In genomic region chr19:33133438-33134031, GRCh38 we compare ENCODE assay signal across 1 cellular context.
A peak's percentile ranks its signal among the peaks of the same experiment; 100 is the strongest.
TF ChIP-seq lines count a peak whose summit lies in the region.

No MANE protein-coding gene starts in this region.

TF ChIP-seq in HEK293, 187 proteins besides CTCF, POLR2A, EP300 and RAD21 (continued from another document):
- TF ChIP-seq, protein P1, sequence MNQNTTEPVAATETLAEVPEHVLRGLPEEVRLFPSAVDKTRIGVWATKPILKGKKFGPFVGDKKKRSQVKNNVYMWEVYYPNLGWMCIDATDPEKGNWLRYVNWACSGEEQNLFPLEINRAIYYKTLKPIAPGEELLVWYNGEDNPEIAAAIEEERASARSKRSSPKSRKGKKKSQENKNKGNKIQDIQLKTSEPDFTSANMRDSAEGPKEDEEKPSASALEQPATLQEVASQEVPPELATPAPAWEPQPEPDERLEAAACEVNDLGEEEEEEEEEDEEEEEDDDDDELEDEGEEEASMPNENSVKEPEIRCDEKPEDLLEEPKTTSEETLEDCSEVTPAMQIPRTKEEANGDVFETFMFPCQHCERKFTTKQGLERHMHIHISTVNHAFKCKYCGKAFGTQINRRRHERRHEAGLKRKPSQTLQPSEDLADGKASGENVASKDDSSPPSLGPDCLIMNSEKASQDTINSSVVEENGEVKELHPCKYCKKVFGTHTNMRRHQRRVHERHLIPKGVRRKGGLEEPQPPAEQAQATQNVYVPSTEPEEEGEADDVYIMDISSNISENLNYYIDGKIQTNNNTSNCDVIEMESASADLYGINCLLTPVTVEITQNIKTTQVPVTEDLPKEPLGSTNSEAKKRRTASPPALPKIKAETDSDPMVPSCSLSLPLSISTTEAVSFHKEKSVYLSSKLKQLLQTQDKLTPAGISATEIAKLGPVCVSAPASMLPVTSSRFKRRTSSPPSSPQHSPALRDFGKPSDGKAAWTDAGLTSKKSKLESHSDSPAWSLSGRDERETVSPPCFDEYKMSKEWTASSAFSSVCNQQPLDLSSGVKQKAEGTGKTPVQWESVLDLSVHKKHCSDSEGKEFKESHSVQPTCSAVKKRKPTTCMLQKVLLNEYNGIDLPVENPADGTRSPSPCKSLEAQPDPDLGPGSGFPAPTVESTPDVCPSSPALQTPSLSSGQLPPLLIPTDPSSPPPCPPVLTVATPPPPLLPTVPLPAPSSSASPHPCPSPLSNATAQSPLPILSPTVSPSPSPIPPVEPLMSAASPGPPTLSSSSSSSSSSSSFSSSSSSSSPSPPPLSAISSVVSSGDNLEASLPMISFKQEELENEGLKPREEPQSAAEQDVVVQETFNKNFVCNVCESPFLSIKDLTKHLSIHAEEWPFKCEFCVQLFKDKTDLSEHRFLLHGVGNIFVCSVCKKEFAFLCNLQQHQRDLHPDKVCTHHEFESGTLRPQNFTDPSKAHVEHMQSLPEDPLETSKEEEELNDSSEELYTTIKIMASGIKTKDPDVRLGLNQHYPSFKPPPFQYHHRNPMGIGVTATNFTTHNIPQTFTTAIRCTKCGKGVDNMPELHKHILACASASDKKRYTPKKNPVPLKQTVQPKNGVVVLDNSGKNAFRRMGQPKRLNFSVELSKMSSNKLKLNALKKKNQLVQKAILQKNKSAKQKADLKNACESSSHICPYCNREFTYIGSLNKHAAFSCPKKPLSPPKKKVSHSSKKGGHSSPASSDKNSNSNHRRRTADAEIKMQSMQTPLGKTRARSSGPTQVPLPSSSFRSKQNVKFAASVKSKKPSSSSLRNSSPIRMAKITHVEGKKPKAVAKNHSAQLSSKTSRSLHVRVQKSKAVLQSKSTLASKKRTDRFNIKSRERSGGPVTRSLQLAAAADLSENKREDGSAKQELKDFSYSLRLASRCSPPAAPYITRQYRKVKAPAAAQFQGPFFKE (tag by site-specific recombination; IDR thresholded peaks at IDR 0.05; ENCODE audit: borderline replicate concordance): no peak
- TF ChIP-seq SP2 (tag by site-specific recombination; IDR thresholded peaks at IDR 0.05): no peak
- TF ChIP-seq ZNF366 (tag by site-specific recombination; conservative IDR thresholded peaks at IDR 0.05): peak; percentile 79
- TF ChIP-seq ZNF596 (tag by site-specific recombination; IDR thresholded peaks at IDR 0.05): no peak
- TF ChIP-seq ZNF658 (tag by site-specific recombination; IDR thresholded peaks at IDR 0.05): no peak
- TF ChIP-seq ZEB2 (tag by site-specific recombination; IDR thresholded peaks at IDR 0.05): 0 out of 2 replicates have a peak, but pooled peaks have one; percentile 50
- TF ChIP-seq REST (tag by site-specific recombination; IDR thresholded peaks at IDR 0.05): no peak
- TF ChIP-seq ZIC2 (tag by site-specific recombination; IDR thresholded peaks at IDR 0.05): peak; percentile 47; the same call in 1 of the 2 replicates
- TF ChIP-seq GLIS1 (tag by site-specific recombination; IDR thresholded peaks at IDR 0.05): peak; percentile 61
- TF ChIP-seq ZFP3 (tag by site-specific recombination; IDR thresholded peaks at IDR 0.05; ENCODE audit: low read depth): no peak
- no peak for TF ChIP-seq ZNF514 (tag by site-specific recombination; IDR thresholded peaks at IDR 0.05)
- peak; percentile 58 for TF ChIP-seq SCRT2 (tag by site-specific recombination; IDR thresholded peaks at IDR 0.05)
- no peak for TF ChIP-seq ZNF449 (tag by site-specific recombination; IDR thresholded peaks at IDR 0.05)
- TF ChIP-seq PRDM1 (tag by site-specific recombination; IDR thresholded peaks at IDR 0.05): no peak
- TF ChIP-seq ZNF48 (tag by site-specific recombination; IDR thresholded peaks at IDR 0.05): no peak
- 0 out of 2 replicates have a peak, but pooled peaks have one; percentile 8 for TF ChIP-seq BCL11A (tag by site-specific recombination; IDR thresholded peaks at IDR 0.05; ENCODE audit: low read depth)
- TF ChIP-seq, protein P2, sequence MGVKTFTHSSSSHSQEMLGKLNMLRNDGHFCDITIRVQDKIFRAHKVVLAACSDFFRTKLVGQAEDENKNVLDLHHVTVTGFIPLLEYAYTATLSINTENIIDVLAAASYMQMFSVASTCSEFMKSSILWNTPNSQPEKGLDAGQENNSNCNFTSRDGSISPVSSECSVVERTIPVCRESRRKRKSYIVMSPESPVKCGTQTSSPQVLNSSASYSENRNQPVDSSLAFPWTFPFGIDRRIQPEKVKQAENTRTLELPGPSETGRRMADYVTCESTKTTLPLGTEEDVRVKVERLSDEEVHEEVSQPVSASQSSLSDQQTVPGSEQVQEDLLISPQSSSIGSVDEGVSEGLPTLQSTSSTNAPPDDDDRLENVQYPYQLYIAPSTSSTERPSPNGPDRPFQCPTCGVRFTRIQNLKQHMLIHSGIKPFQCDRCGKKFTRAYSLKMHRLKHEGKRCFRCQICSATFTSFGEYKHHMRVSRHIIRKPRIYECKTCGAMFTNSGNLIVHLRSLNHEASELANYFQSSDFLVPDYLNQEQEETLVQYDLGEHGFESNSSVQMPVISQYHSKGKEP (tag by site-specific recombination; IDR thresholded peaks at IDR 0.05): 0 out of 2 replicates have a peak, but pooled peaks have one; percentile 6
- TF ChIP-seq ZNF398 (tag by site-specific recombination; IDR thresholded peaks at IDR 0.05): no peak
- TF ChIP-seq ZNF175 (tag by site-specific recombination; IDR thresholded peaks at IDR 0.05): no peak
- no peak for TF ChIP-seq ZNF19 (tag by site-specific recombination; IDR thresholded peaks at IDR 0.05; ENCODE audit: low read depth)
- no peak for TF ChIP-seq MZF1 (tag by site-specific recombination; IDR thresholded peaks at IDR 0.05; ENCODE audit: borderline replicate concordance)
- TF ChIP-seq ZNF654 (tag by site-specific recombination; IDR thresholded peaks at IDR 0.05; ENCODE audit: low read depth): no peak; the same call in 1 of the 2 replicates
- no peak for TF ChIP-seq ZNF10 (tag by site-specific recombination; IDR thresholded peaks at IDR 0.05)
